10 cellular contexts compared by ENCODE assay signal in the genomic region with DNA sequence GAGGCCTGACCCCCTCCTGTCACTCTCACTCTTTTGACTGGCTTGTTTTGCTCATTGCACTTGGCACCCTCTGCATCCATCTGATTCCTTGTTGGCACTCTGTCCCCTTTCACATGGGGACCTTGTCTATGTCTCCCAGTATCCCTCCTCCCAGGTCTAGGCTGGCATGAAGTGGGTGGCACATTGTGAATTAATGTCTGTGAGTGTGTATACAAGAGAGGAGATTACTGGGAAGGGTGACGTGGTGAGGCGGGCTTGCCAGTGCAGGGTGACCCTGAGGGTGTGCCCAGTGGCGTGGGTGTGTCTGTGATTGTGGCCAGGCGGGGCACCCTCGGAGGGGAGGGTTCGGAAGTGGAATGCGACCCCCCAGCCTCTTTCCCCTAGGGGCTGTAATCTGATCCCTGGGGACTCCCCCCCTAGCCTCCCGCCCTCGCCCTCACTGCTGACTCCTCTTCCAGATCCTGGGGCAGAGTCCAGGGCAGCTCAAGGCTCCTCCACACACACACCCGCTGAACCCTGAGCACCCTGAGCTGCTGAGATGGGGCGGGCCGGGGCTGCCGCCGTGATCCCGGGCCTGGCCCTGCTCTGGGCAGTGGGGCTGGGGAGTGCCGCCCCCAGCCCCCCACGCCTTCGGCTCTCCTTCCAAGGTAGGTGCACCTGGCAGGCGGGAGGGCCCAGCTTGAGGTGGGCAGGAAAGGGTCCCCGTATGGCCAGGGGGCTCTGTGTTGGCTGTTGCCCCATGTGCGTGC. TPM values are rescaled to one million over a fixed set of nuclear protein-coding genes. Genes with fewer than 3 reads are reported as not detected.
DNase-seq lines count a peak whose midpoint lies in the region; ATAC-seq and TF ChIP-seq lines count a peak whose summit lies in the region.
"Had no signal": no experiment of that assay in that cellular context is flagged by ENCODE, and none has a peak within 500 bp of the region (broad histone marks: within the 10 kb centered on the region; RNA-seq: fewer than 3 reads in every experiment).

A gene (plus strand): TSS at position 445 of the 749 bp plus-strand sequence. CDS start 94 bp downstream, at position 539.

- peak; percentile 84 to 90 (median 85) for TF ChIP-seq POLR2A in body of pancreas (IDR thresholded peaks at IDR 0.05)

- intact Hi-C loops in body of pancreas (cut with DNase I) = no loop called here

- peak within 1 kb of the TSS; percentile 22 for H3K4me3 ChIP-seq in HFF-Myc (replicated peaks; ENCODE audit: low read depth, low read length)
- H3K4me3 ChIP-seq in body of pancreas = peak within 1 kb of the TSS; percentile 4 to 16

- H3K9me3 ChIP-seq in body of pancreas = no peaks in the 10 kb centered on the region

- no peaks in the 10 kb centered on the region for H3K36me3 ChIP-seq in body of pancreas (replicated peaks in 1 of 2; ENCODE audit: insufficient read depth in 1 of 2, low read depth in 2 of 2)

- H3K27ac ChIP-seq in body of pancreas (peak within 1 kb of the TSS; percentile 93 to 97 (median 94)), substantia nigra (ENCODE audit: low read depth, low read length, poor library complexity, severe bottlenecking) (peak within 1 kb of the TSS; percentile 98)

- no peaks in the 10 kb centered on the region for H3K27me3 ChIP-seq in body of pancreas

- H3K4me1 ChIP-seq in body of pancreas = peaks cover 97% of the 10 kb centered on the region

- peak; percentile 75 for ATAC-seq in body of pancreas
- ATAC-seq in GM18868 (IDR thresholded peaks at IDR 0.05; ENCODE audit: unreplicated experiment) = no peak
- ATAC-seq in HG02610 (IDR thresholded peaks at IDR 0.05; ENCODE audit: unreplicated experiment) = no peak

- WGBS in body of pancreas, 2 donors = 10 to 28% methylated on average over 15 to 21 of the region's 21 CpGs

- TF ChIP-seq CTCF in HFF-Myc (IDR thresholded peaks at IDR 0.05; ENCODE audit: low read depth, low read length, missing control alignments) (no peak), body of pancreas (IDR thresholded peaks at IDR 0.05) (peak in 1 of 7 experiments; percentile 9)

- DNase-seq in HFF-Myc (ENCODE audit: extremely low read depth, low read depth) (no peak), body of pancreas (peak; percentile 92 to 97 (median 96)), kidney tubule cell (ENCODE audit: low spot score) (peak; percentile 84), substantia nigra (lab: John Stamatoyannopoulos, UW) (peak in 35 of 49 donors; percentile 25 to 77 (median 51)), T-helper 1 cell (no peak), DMS53 treated with DMSO at 0.1 percent for 48 hours (lab: John Stamatoyannopoulos, UW; ENCODE audit: unreplicated experiment) (no peak)
- DNase-seq: SIG-M5; stimulated activated naive CD4-positive, alpha-beta T cell had no signal

RNA-seq across cellular contexts. Expression of the gene that starts here (rescaled TPM):
- total RNA-seq in body of pancreas = 100 to 1,000 TPM in 1 of 2 donors, 10 to 100 TPM in 1; 71.1 to 116 TPM

Comparison
In these comparisons a context has a peak if more than half of its experiments do, and no peak if none do; other contexts are left out.
1. DNase-seq: peak in body of pancreas (4 of 4), kidney tubule cell (single experiment) and substantia nigra (35 of 49); none in HFF-Myc (single experiment), T-helper 1 cell (0 of 5) and DMS53 treated with DMSO at 0.1 percent for 48 hours (single experiment).